ENCODE assay signal across 8 cellular contexts in genomic region chr19:51016798-51017683, GRCh38. TPM values are rescaled to one million over a fixed set of nuclear protein-coding genes. Genes with fewer than 3 reads are reported as not detected.
DNase-seq lines count a peak whose midpoint lies in the region; ATAC-seq, FAIRE-seq and TF ChIP-seq lines count a peak whose summit lies in the region.

No MANE protein-coding gene starts in this region.

- in situ Hi-C loops in K562 (cut with MboI) = no loop called here

- H3K4me2 ChIP-seq in K562 (ENCODE audit: insufficient read depth, low read length) = peak overlapping the region; percentile 34

- POLR2A ChIA-PET in K562 (lab: Yijun Ruan, JAX) = interaction anchor here (1.0 to 1.1 kb wide), 2 partner anchors 11 to 18 kb away, joined by 3 to 5 read pairs; no protein-coding TSS in a partner anchor

- H3K4me3 Mint-ChIP-seq in CD14-positive monocyte (peak overlapping the region; percentile 69 to 95), HFFc6 (no peak overlapping the region), immature natural killer cell (peak overlapping the region in 4 of 5 donors; percentile 52 to 73 (median 60))

- peaks cover 34% of the 10 kb centered on the region for H3K4me1 Mint-ChIP-seq in CD14-positive monocyte
- peaks cover 6% of the 10 kb centered on the region; the same call in 1 of the 2 replicates for H3K4me1 Mint-ChIP-seq in HFFc6 (ENCODE audit: low read depth)
- H3K4me1 Mint-ChIP-seq in immature natural killer cell = peaks cover 20 to 30% of the 10 kb centered on the region in 2 donors

- ATAC-seq in RWPE2 (ENCODE audit: low read depth) (peak; percentile 70), K562 (peak; percentile 91), HG02642 (IDR thresholded peaks at IDR 0.05; ENCODE audit: poor library complexity, unreplicated experiment) (no peak)

- H3K27ac Mint-ChIP-seq in CD14-positive monocyte (peak overlapping the region in 1 of 7 donors; percentile 57), HFFc6 (no peak overlapping the region), immature natural killer cell (no peak overlapping the region)

- FAIRE-seq in K562 (lab: Jason Lieb, UNC) = peak; percentile 79
- FAIRE-seq in GM12891 (lab: Jason Lieb, UNC) = no peak

- no peaks in the 10 kb centered on the region for H3K9me1 ChIP-seq in K562 (ENCODE audit: control insufficient read depth, insufficient read depth, low read length)

- peaks cover 2% of the 10 kb centered on the region; the same call in 1 of the 2 replicates for H4K20me1 ChIP-seq in K562 (replicated peaks; ENCODE audit: control insufficient read depth, insufficient read depth, low read length)

- TF ChIP-seq CTCF in CD14-positive monocyte (IDR thresholded peaks at IDR 0.05) (peak; percentile 73), HFFc6 (IDR thresholded peaks at IDR 0.05) (peak; percentile 40; the same call in 1 of the 2 replicates), RWPE2 (IDR thresholded peaks at IDR 0.05; ENCODE audit: poor library complexity, severe bottlenecking) (peak; percentile 91), K562 (IDR thresholded peaks at IDR 0.05 in 2 of 3, conservative IDR thresholded peaks at IDR 0.05 in 1 of 3; ENCODE audit: insufficient read depth in 2 of 3, low read depth in 1 of 3, low read length in 3 of 3) (peak; percentile 89 to 94 (median 91))

- peak; percentile 45 to 74 for TF ChIP-seq RAD21 in K562 (CRISPR knock-in tag; conservative IDR thresholded peaks at IDR 0.05 in 1 of 2, IDR thresholded peaks at IDR 0.05 in 1 of 2)

- no TSS peak for BruUV-seq in K562 (replicated peaks; lab: Mats Ljungman, UMichigan)

- TF ChIP-seq EP300 in K562 (IDR thresholded peaks at IDR 0.05; ENCODE audit: low read length) = no peak

- peaks cover 0 to 12% of the 10 kb centered on the region in 2 donors for H3K36me3 Mint-ChIP-seq in CD14-positive monocyte
- H3K36me3 Mint-ChIP-seq in HFFc6 (ENCODE audit: low read depth) = no peaks in the 10 kb centered on the region; the same call in 1 of the 2 replicates
- peaks cover 0 to 4% (median 3%) of the 10 kb centered on the region in 3 donors for H3K36me3 Mint-ChIP-seq in immature natural killer cell

- H3K4me3 ChIP-seq in RWPE2 (ENCODE audit: severe bottlenecking) (peak overlapping the region; percentile 22), K562 (no peak overlapping the region)

- H3K4me1 ChIP-seq in RWPE2 (ENCODE audit: insufficient read depth, poor library complexity, severe bottlenecking) = no peaks in the 10 kb centered on the region
- peaks cover 4 to 28% of the 10 kb centered on the region in 2 experiments for H3K4me1 ChIP-seq in K562 (replicated peaks in 1 of 2; ENCODE audit: control insufficient read depth in 2 of 2, insufficient read depth in 2 of 2, low read length in 2 of 2)

- H3K27ac ChIP-seq in RWPE2 (ENCODE audit: poor library complexity, severe bottlenecking) (no peak overlapping the region), K562 (ENCODE audit: extremely low read depth, low read depth, low read length) (no peak overlapping the region)

- CTCF ChIA-PET in K562 (lab: Yijun Ruan, JAX; ENCODE audit: low intra/inter-chr PET ratio) = interaction anchor here (1.0 to 1.8 kb wide), 3 partner anchors 78 to 87 kb away, joined by 3 to 11 read pairs (median 3); no protein-coding TSS in a partner anchor

- no peaks in the 10 kb centered on the region for H3K79me2 ChIP-seq in K562 (ENCODE audit: control insufficient read depth, insufficient read depth, low read length)

- H3K27me3 Mint-ChIP-seq in CD14-positive monocyte (ENCODE audit: low read depth in 3 of 3) (peaks cover 63 to 73% (median 65%) of the 10 kb centered on the region in 3 donors), HFFc6 (ENCODE audit: insufficient read depth) (peaks cover 17% of the 10 kb centered on the region), immature natural killer cell (ENCODE audit: low read depth in 3 of 3) (peaks cover 18 to 25% (median 24%) of the 10 kb centered on the region in 3 donors)

- H2AFZ ChIP-seq in K562 (ENCODE audit: low read depth, low read length) = peak overlapping the region; percentile 17; the same call in 1 of the 2 replicates

- no peak overlapping the region; a peak in 1 of 4 replicates for H3K9ac ChIP-seq in K562 (ENCODE audit: insufficient read depth in 1 of 2, low read depth in 2 of 2, low read length in 2 of 2)

- H3K9me3 Mint-ChIP-seq in CD14-positive monocyte (peaks cover 6 to 23% (median 17%) of the 10 kb centered on the region in 7 donors), HFFc6 (peaks cover 22% of the 10 kb centered on the region), immature natural killer cell (peaks cover 0 to 1% (median 0%) of the 10 kb centered on the region in 6 donors)

- TF ChIP-seq POLR2A in K562 (conservative IDR thresholded peaks at IDR 0.05) (no peak), GM12891 (IDR thresholded peaks at IDR 0.05; ENCODE audit: low read depth, low read length) (no peak)

- H3K36me3 ChIP-seq in RWPE2 (ENCODE audit: low read depth) = no peaks in the 10 kb centered on the region
- no peaks in the 10 kb centered on the region for H3K36me3 ChIP-seq in K562 (ENCODE audit: control insufficient read depth, insufficient read depth, low read length)

- DNase-seq in CD14-positive monocyte (ENCODE audit: low spot score) (peak; percentile 52), HFFc6 (no peak), RWPE2 (ENCODE audit: low spot score) (peak; percentile 74), K562 (ENCODE audit: extremely low read depth in 1 of 4, low spot score in 3 of 4) (peak; percentile 80 to 85 (median 84)), immature natural killer cell (peak in 2 of 3 donors; percentile 36 to 37), GM12891 (ENCODE audit: insufficient read length, low spot score) (no peak)
- DNase-seq in stimulated activated CD4-positive, alpha-beta T cell treated with anti-CD3 and anti-CD28 coated beads, Interleukin-12 subunit alpha, Interleukin-12 subunit beta, amount 100 ng/mL, for 48 hours (ENCODE audit: low read depth in 2 of 3, low spot score in 1 of 3) = peak; percentile 52 to 55 (median 53)

- H3K27me3 ChIP-seq in RWPE2 (ENCODE audit: insufficient read depth, poor library complexity, severe bottlenecking) (peaks cover 31% of the 10 kb centered on the region), K562 (ENCODE audit: control insufficient read depth in 2 of 2, insufficient read depth in 2 of 2, low read length in 2 of 2) (peaks cover 5 to 35% of the 10 kb centered on the region in 2 experiments; a peak in 3 of 5 replicates)

- intact Hi-C loops in CD14-positive monocyte (cut with micrococcal nuclease) (loop anchor here in 1 of 2 donors (5.0 kb wide), 1 partner anchor 155 kb away; no protein-coding TSS in a partner anchor), K562 (cut with micrococcal nuclease) (loop anchor here (2.0 kb wide), 1 partner anchor 86 kb away; no protein-coding TSS in a partner anchor)

- H3K9me3 ChIP-seq in RWPE2 (ENCODE audit: severe bottlenecking) (no peaks in the 10 kb centered on the region), K562 (replicated peaks; ENCODE audit: control insufficient read depth, insufficient read depth, low read depth, low read length) (no peaks in the 10 kb centered on the region)

- WGBS in K562 (ENCODE audit: insufficient coverage, low coverage, missing lambda C conversion rate) = 15% methylated on average over 48 of the region's 68 CpGs

RNA-seq across cellular contexts. Expression of gene KLK10, which starts 2.5 kb away (rescaled TPM):
- polyA plus RNA-seq in CD14-positive monocyte (not detected), K562 (2011; rRNA removed) (not detected in 2 replicates), K562 (2014; fragmentation: Illumina TruSeq; extraction: Trizol) (not detected in 2 replicates), K562 (2014; fragmentation: Nextera tagmentation; extraction: Ambion mirVana) (not detected), K562 (2014; rRNA removed) (not detected in 2 replicates), immature natural killer cell (not detected)
- not detected for total RNA-seq in HFFc6 (2021; fragmentation: NEBNext Ultra II Directional; extraction: Animal tissue kit (Norgen Biotek cat#: 25700))
- not detected in 2 replicates for total RNA-seq in K562 (2011; cell fraction: chromatin; rRNA removed; ENCODE audit: low replicate concordance)
- not detected in 2 replicates for total RNA-seq in K562 (2011; cell fraction: nucleolus; rRNA removed)
- total RNA-seq in K562 (2011; cell fraction: nucleoplasm; rRNA removed) = 0.46 TPM in 1 of 2 replicates, not detected in the other
- total RNA-seq in K562 (2014; rRNA removed) (not detected in 2 replicates), K562 (2014; rRNA removed; fragmentation: Illumina TruSeq; extraction: Trizol) (not detected in 2 replicates), K562 (2015; rRNA removed; fragmentation: Illumina TruSeq; extraction: Trizol) (not detected in 2 replicates), K562 (2021) (0.11 TPM in 1 of 2 replicates, not detected in the other)
- polyA plus RNA-seq in K562 (2011; cell fraction: cytosol; rRNA removed) = 0.18 TPM in 1 of 2 replicates, not detected in the other
- not detected in 2 replicates for polyA plus RNA-seq in K562 (2011; cell fraction: nucleus; rRNA removed)
- polyA plus RNA-seq in K562 (2012) = 0.03 and 0.08 TPM in 2 replicates
- polyA minus RNA-seq in K562 (2011; rRNA and poly(A)+ RNA removed) = not detected in 2 replicates
- polyA minus RNA-seq in K562 (2011; cell fraction: cytosol; rRNA and poly(A)+ RNA removed) = not detected in 2 replicates
- not detected in 2 replicates for polyA minus RNA-seq in K562 (2011; cell fraction: nucleus; rRNA and poly(A)+ RNA removed)
- not detected for polyA plus RNA-seq in GM12891 (2012; ENCODE audit: low read depth, missing spikeins)

RNA-seq across cellular contexts. Expression of gene KLK11, which starts 9.4 kb away (rescaled TPM):
- polyA plus RNA-seq in CD14-positive monocyte = not detected
- total RNA-seq in HFFc6 (2021; fragmentation: NEBNext Ultra II Directional; extraction: Animal tissue kit (Norgen Biotek cat#: 25700)) = not detected
- not detected in 2 replicates for total RNA-seq in K562 (2011; cell fraction: chromatin; rRNA removed; ENCODE audit: low replicate concordance)
- not detected in 2 replicates for total RNA-seq in K562 (2011; cell fraction: nucleolus; rRNA removed)
- total RNA-seq in K562 (2011; cell fraction: nucleoplasm; rRNA removed) = not detected in 2 replicates
- not detected in 2 replicates for total RNA-seq in K562 (2014; rRNA removed)
- total RNA-seq in K562 (2014; rRNA removed; fragmentation: Illumina TruSeq; extraction: Trizol) = not detected in 2 replicates
- not detected in 2 replicates for total RNA-seq in K562 (2015; rRNA removed; fragmentation: Illumina TruSeq; extraction: Trizol)
- total RNA-seq in K562 (2021) = not detected in 2 replicates
- not detected in 2 replicates for polyA plus RNA-seq in K562 (2011; rRNA removed)
- polyA plus RNA-seq in K562 (2011; cell fraction: cytosol; rRNA removed) = not detected in 2 replicates
- not detected in 2 replicates for polyA plus RNA-seq in K562 (2011; cell fraction: nucleus; rRNA removed)
- not detected in 2 replicates for polyA plus RNA-seq in K562 (2012)
- polyA plus RNA-seq in K562 (2014; fragmentation: Illumina TruSeq; extraction: Trizol) = not detected in 2 replicates
- polyA plus RNA-seq in K562 (2014; fragmentation: Nextera tagmentation; extraction: Ambion mirVana) = not detected
- not detected in 2 replicates for polyA plus RNA-seq in K562 (2014; rRNA removed)
- not detected in 2 replicates for polyA minus RNA-seq in K562 (2011; rRNA and poly(A)+ RNA removed)
- not detected in 2 replicates for polyA minus RNA-seq in K562 (2011; cell fraction: cytosol; rRNA and poly(A)+ RNA removed)
- polyA minus RNA-seq in K562 (2011; cell fraction: nucleus; rRNA and poly(A)+ RNA removed) = not detected in 2 replicates
- not detected for polyA plus RNA-seq in immature natural killer cell
- not detected for polyA plus RNA-seq in GM12891 (2012; ENCODE audit: low read depth, missing spikeins)

RNA-seq across cellular contexts. Expression of gene KLK8, which starts 15.6 kb away (rescaled TPM):
- polyA plus RNA-seq in CD14-positive monocyte (not detected), K562 (2011; rRNA removed) (0.62 and 0.79 TPM in 2 replicates), K562 (2014; fragmentation: Illumina TruSeq; extraction: Trizol) (0.44 and 0.49 TPM in 2 replicates), K562 (2014; fragmentation: Nextera tagmentation; extraction: Ambion mirVana) (1 to 10 TPM in 1 of 2 experiments, under 1 TPM in 1; 0.37 to 1.7 TPM), K562 (2014; rRNA removed) (1.1 and 1.4 TPM in 2 replicates), immature natural killer cell (not detected)
- total RNA-seq in HFFc6 (2021; fragmentation: NEBNext Ultra II Directional; extraction: Animal tissue kit (Norgen Biotek cat#: 25700)) = not detected
- total RNA-seq in K562 (2011; cell fraction: chromatin; rRNA removed; ENCODE audit: low replicate concordance) = 0.93 TPM in 1 of 2 replicates, not detected in the other
- total RNA-seq in K562 (2011; cell fraction: nucleolus; rRNA removed) = 0.66 and 2.2 TPM in 2 replicates
- 1.2 and 3.7 TPM in 2 replicates for total RNA-seq in K562 (2011; cell fraction: nucleoplasm; rRNA removed)
- total RNA-seq in K562 (2014; rRNA removed) (0.45 TPM in 1 of 2 replicates, not detected in the other), K562 (2014; rRNA removed; fragmentation: Illumina TruSeq; extraction: Trizol) (0.40 TPM in 1 of 2 replicates, not detected in the other), K562 (2015; rRNA removed; fragmentation: Illumina TruSeq; extraction: Trizol) (0.41 and 0.76 TPM in 2 replicates), K562 (2021) (1.4 TPM in 2 replicates)
- polyA plus RNA-seq in K562 (2011; cell fraction: cytosol; rRNA removed) = 0.65 and 1.9 TPM in 2 replicates
- 0.72 and 2.0 TPM in 2 replicates for polyA plus RNA-seq in K562 (2011; cell fraction: nucleus; rRNA removed)
- polyA plus RNA-seq in K562 (2012) = 1.6 and 3.0 TPM in 2 replicates
- polyA minus RNA-seq in K562 (2011; rRNA and poly(A)+ RNA removed) = not detected in 2 replicates
- polyA minus RNA-seq in K562 (2011; cell fraction: cytosol; rRNA and poly(A)+ RNA removed) = not detected in 2 replicates
- polyA minus RNA-seq in K562 (2011; cell fraction: nucleus; rRNA and poly(A)+ RNA removed) = 0.67 TPM in 1 of 2 replicates, not detected in the other
- not detected for polyA plus RNA-seq in GM12891 (2012; ENCODE audit: low read depth, missing spikeins)

RNA-seq across cellular contexts. Expression of gene KLK12, which starts 17.8 kb away (rescaled TPM):
- not detected for polyA plus RNA-seq in CD14-positive monocyte
- total RNA-seq in HFFc6 (2021; fragmentation: NEBNext Ultra II Directional; extraction: Animal tissue kit (Norgen Biotek cat#: 25700)) = not detected
- not detected in 2 replicates for total RNA-seq in K562 (2011; cell fraction: chromatin; rRNA removed; ENCODE audit: low replicate concordance)
- not detected in 2 replicates for total RNA-seq in K562 (2011; cell fraction: nucleolus; rRNA removed)
- not detected in 2 replicates for total RNA-seq in K562 (2011; cell fraction: nucleoplasm; rRNA removed)
- not detected in 2 replicates for total RNA-seq in K562 (2014; rRNA removed)
- not detected in 2 replicates for total RNA-seq in K562 (2014; rRNA removed; fragmentation: Illumina TruSeq; extraction: Trizol)
- total RNA-seq in K562 (2015; rRNA removed; fragmentation: Illumina TruSeq; extraction: Trizol) = not detected in 2 replicates
- not detected in 2 replicates for total RNA-seq in K562 (2021)
- not detected in 2 replicates for polyA plus RNA-seq in K562 (2011; rRNA removed)
- not detected in 2 replicates for polyA plus RNA-seq in K562 (2011; cell fraction: cytosol; rRNA removed)
- not detected in 2 replicates for polyA plus RNA-seq in K562 (2011; cell fraction: nucleus; rRNA removed)
- not detected in 2 replicates for polyA plus RNA-seq in K562 (2012)
- not detected in 2 replicates for polyA plus RNA-seq in K562 (2014; fragmentation: Illumina TruSeq; extraction: Trizol)
- polyA plus RNA-seq in K562 (2014; fragmentation: Nextera tagmentation; extraction: Ambion mirVana) = not detected
- not detected in 2 replicates for polyA plus RNA-seq in K562 (2014; rRNA removed)
- not detected in 2 replicates for polyA minus RNA-seq in K562 (2011; rRNA and poly(A)+ RNA removed)
- polyA minus RNA-seq in K562 (2011; cell fraction: cytosol; rRNA and poly(A)+ RNA removed) = not detected in 2 replicates
- not detected in 2 replicates for polyA minus RNA-seq in K562 (2011; cell fraction: nucleus; rRNA and poly(A)+ RNA removed)
- polyA plus RNA-seq in immature natural killer cell = not detected
- not detected for polyA plus RNA-seq in GM12891 (2012; ENCODE audit: low read depth, missing spikeins)

RNA-seq across cellular contexts. Expression of gene KLK7, which starts 33.3 kb away (rescaled TPM):
- polyA plus RNA-seq in CD14-positive monocyte (not detected), K562 (2011; rRNA removed) (not detected in 2 replicates), K562 (2014; fragmentation: Illumina TruSeq; extraction: Trizol) (not detected in 2 replicates), K562 (2014; fragmentation: Nextera tagmentation; extraction: Ambion mirVana) (under 1 TPM in 1 of 2 experiments, not detected in 1; 0.03 TPM), K562 (2014; rRNA removed) (not detected in 2 replicates), immature natural killer cell (not detected)
- total RNA-seq in HFFc6 (2021; fragmentation: NEBNext Ultra II Directional; extraction: Animal tissue kit (Norgen Biotek cat#: 25700)) = not detected
- not detected in 2 replicates for total RNA-seq in K562 (2011; cell fraction: chromatin; rRNA removed; ENCODE audit: low replicate concordance)
- total RNA-seq in K562 (2011; cell fraction: nucleolus; rRNA removed) = not detected in 2 replicates
- total RNA-seq in K562 (2011; cell fraction: nucleoplasm; rRNA removed) = not detected in 2 replicates
- total RNA-seq in K562 (2014; rRNA removed) (not detected in 2 replicates), K562 (2014; rRNA removed; fragmentation: Illumina TruSeq; extraction: Trizol) (not detected in 2 replicates), K562 (2015; rRNA removed; fragmentation: Illumina TruSeq; extraction: Trizol) (not detected in 2 replicates), K562 (2021) (not detected in 2 replicates)
- polyA plus RNA-seq in K562 (2011; cell fraction: cytosol; rRNA removed) = 0.06 TPM in 1 of 2 replicates, not detected in the other
- polyA plus RNA-seq in K562 (2011; cell fraction: nucleus; rRNA removed) = not detected in 2 replicates
- 0.08 TPM in 1 of 2 replicates, not detected in the other for polyA plus RNA-seq in K562 (2012)
- polyA minus RNA-seq in K562 (2011; rRNA and poly(A)+ RNA removed) = not detected in 2 replicates
- polyA minus RNA-seq in K562 (2011; cell fraction: cytosol; rRNA and poly(A)+ RNA removed) = not detected in 2 replicates
- not detected in 2 replicates for polyA minus RNA-seq in K562 (2011; cell fraction: nucleus; rRNA and poly(A)+ RNA removed)
- polyA plus RNA-seq in GM12891 (2012; ENCODE audit: low read depth, missing spikeins) = not detected

Comparison
In these comparisons a context has a peak if more than half of its experiments do, and no peak if none do; other contexts are left out.
1. DNase-seq: peak in CD14-positive monocyte (single experiment), RWPE2 (single experiment), K562 (4 of 4), immature natural killer cell (2 of 3) and stimulated activated CD4-positive, alpha-beta T cell treated with anti-CD3 and anti-CD28 coated beads, Interleukin-12 subunit alpha, Interleukin-12 subunit beta, amount 100 ng/mL, for 48 hours (3 of 3); none in HFFc6 (single experiment) and GM12891 (single experiment).
2. CTCF ChIP-seq: peak in every context shown above with its lines; median percentile 91 in RWPE2; 91 in K562; 73 in CD14-positive monocyte; 40 in HFFc6.